In the genomic region with DNA sequence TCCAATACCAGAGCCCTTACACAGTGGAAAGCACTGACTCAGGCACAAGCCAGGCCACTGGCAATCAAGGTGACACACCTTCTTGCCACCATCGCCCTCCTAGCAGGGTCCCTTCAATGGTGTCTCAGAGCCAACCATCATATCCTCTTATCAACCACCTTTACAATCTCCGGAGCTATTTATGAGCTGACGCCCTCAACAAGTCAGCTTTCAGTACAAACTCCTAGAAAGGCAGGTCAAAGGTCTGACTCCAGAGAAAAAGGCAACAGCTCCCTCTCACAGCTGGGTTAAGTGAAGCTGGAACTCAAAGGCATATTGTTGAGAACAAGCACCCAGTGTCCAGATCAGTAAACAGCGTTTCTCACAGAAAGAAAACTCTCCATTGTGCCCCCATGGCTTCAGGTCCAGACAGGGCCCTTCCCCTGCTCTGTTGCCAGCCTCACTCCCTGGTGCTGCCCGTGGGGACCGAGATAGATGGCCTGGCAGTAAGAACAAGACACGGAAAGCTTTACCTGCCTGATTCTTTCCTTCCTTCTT, we compare ENCODE assay signal across 1 cellular context.
A peak's percentile ranks its signal among the peaks of the same experiment; 100 is the strongest.
TF ChIP-seq lines count a peak whose summit lies in the region.

No MANE protein-coding gene starts in this region.

TF ChIP-seq in H1, 55 proteins besides CTCF, POLR2A, EP300 and RAD21:
- TF ChIP-seq EGR1 (IDR thresholded peaks at IDR 0.05; ENCODE audit: borderline replicate concordance, low read depth, low read length) (no peak), POLR2AphosphoS5 (IDR thresholded peaks at IDR 0.05; ENCODE audit: low read depth, low read length) (peak; percentile 25)
- TF ChIP-seq, protein P1, sequence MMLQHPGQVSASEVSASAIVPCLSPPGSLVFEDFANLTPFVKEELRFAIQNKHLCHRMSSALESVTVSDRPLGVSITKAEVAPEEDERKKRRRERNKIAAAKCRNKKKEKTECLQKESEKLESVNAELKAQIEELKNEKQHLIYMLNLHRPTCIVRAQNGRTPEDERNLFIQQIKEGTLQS (IDR thresholded peaks at IDR 0.05; ENCODE audit: insufficient read depth, low read depth, low read length), result no peak
